ENCODE assay signal across 18 cellular contexts in the genomic region with DNA sequence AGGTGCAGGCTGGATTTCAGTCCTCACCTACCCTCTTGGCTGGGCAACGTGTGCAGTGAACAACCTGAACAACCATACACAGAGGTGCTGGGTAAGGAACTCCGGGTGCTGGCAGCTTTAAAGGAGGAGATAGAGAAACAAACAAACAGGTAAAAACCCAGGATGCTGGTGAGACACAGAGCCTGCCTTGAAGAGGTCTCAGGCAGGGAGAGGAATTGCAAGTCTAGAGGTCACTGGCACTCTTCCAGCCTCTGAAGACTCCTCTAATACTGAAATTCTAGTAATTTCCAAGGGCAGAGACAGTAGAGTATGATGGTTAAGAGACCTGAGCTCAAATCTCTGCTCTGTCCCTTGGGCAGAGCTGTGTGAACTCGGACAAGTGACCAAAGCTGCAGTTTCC.
A peak's percentile ranks its signal among the peaks of the same experiment; 100 is the strongest.
DNase-seq lines count a peak whose midpoint lies in the region; ATAC-seq, FAIRE-seq and TF ChIP-seq lines count a peak whose summit lies in the region.
"Had no signal": no experiment of that assay in that cellular context is flagged by ENCODE, and none has a peak within 500 bp of the region (broad histone marks: within the 10 kb centered on the region; RNA-seq: fewer than 3 reads in every experiment).

No MANE protein-coding gene starts in this region.

- H4K20me1 ChIP-seq in BLaER1: no peaks in the 10 kb centered on the region
- peaks cover 10% of the 10 kb centered on the region; the same call in 1 of the 2 replicates for H4K20me1 ChIP-seq in K562 (replicated peaks; ENCODE audit: control insufficient read depth, insufficient read depth, low read length)

- H3K9ac ChIP-seq in BLaER1 (no peak overlapping the region), K562 (ENCODE audit: insufficient read depth in 1 of 2, low read depth in 2 of 2, low read length in 2 of 2) (no peak overlapping the region)

- no peaks in the 10 kb centered on the region for H3K9me3 Mint-ChIP-seq in HFFc6
- H3K9me3 Mint-ChIP-seq: activated CD8-positive, alpha-beta T cell treated with anti-CD3 and anti-CD28 coated beads for 36 hours had no signal

- H3K4me2 ChIP-seq in BLaER1: peak overlapping the region; percentile 3; the same call in 1 of the 2 replicates
- H3K4me2 ChIP-seq in K562 (ENCODE audit: insufficient read depth, low read length): no peak overlapping the region

- peak; percentile 13 for DNase-seq in HFFc6
- no peak for DNase-seq in K562 (ENCODE audit: extremely low read depth in 1 of 4, low spot score in 3 of 4)
- DNase-seq in kidney tubule cell (ENCODE audit: low spot score): peak; percentile 57
- DNase-seq in OCI-M2 (lab: John Stamatoyannopoulos, UW; ENCODE audit: unreplicated experiment): no peak
- DNase-seq in MV-4-11 (lab: John Stamatoyannopoulos, UW): no peak
- no peak for DNase-seq in superior temporal gyrus (ENCODE audit: extremely low spot score)
- DNase-seq in psoas muscle: no peak
- DNase-seq: activated CD8-positive, alpha-beta T cell treated with anti-CD3 and anti-CD28 coated beads for 36 hours; COR-L47; effector CD8-positive, alpha-beta T cell; left ventricle myocardium superior; NCI-H1092; ovary; stimulated activated CD4-positive, alpha-beta T cell treated with anti-CD3 and anti-CD28 coated beads, Interleukin-2, amount 100 ng/mL, for 48 hours had no signal

- no peak for FAIRE-seq in K562 (lab: Jason Lieb, UNC)
- FAIRE-seq: H54 had no signal

- H3K36me3 Mint-ChIP-seq in HFFc6 (ENCODE audit: low read depth): no peaks in the 10 kb centered on the region; the same call in 1 of the 2 replicates

- in situ Hi-C loops in K562 (cut with MboI): no loop called here

- BruUV-seq in K562 (replicated peaks; lab: Mats Ljungman, UMichigan): no TSS peak

- no peaks in the 10 kb centered on the region for H3K9me1 ChIP-seq in K562 (ENCODE audit: control insufficient read depth, insufficient read depth, low read length)

- H3K4me3 ChIP-seq in BLaER1 (no peak overlapping the region), K562 (no peak overlapping the region), psoas muscle (no peak overlapping the region)
- H3K4me3 ChIP-seq: cardiac muscle cell, ovary had no signal

- CTCF ChIA-PET in K562 (lab: Yijun Ruan, JAX; ENCODE audit: low intra/inter-chr PET ratio): no interaction called here

- no peak for TF ChIP-seq EP300 in K562 (IDR thresholded peaks at IDR 0.05; ENCODE audit: low read length)

- peaks cover 27% of the 10 kb centered on the region for H3K27me3 Mint-ChIP-seq in HFFc6 (ENCODE audit: insufficient read depth)
- H3K27me3 Mint-ChIP-seq: activated CD8-positive, alpha-beta T cell treated with anti-CD3 and anti-CD28 coated beads for 36 hours had no signal

- H3K4me1 ChIP-seq in BLaER1: peaks cover 14% of the 10 kb centered on the region; the same call in 1 of the 2 replicates
- H3K4me1 ChIP-seq in K562 (replicated peaks in 1 of 2; ENCODE audit: control insufficient read depth in 2 of 2, insufficient read depth in 2 of 2, low read length in 2 of 2): peaks cover 0 to 4% of the 10 kb centered on the region in 2 experiments; a peak in 1 of 5 replicates
- H3K4me1 ChIP-seq in psoas muscle: no peaks in the 10 kb centered on the region

- H3K9me3 ChIP-seq in BLaER1 (no peaks in the 10 kb centered on the region), K562 (replicated peaks; ENCODE audit: control insufficient read depth, insufficient read depth, low read depth, low read length) (no peaks in the 10 kb centered on the region), psoas muscle (no peaks in the 10 kb centered on the region)
- H3K9me3 ChIP-seq: ovary had no signal

- intact Hi-C loops in K562 (cut with micrococcal nuclease): no loop called here
- intact Hi-C loops in psoas muscle (cut with DNase I): no loop called here

- H3K79me2 ChIP-seq in K562 (ENCODE audit: control insufficient read depth, insufficient read depth, low read length): no peaks in the 10 kb centered on the region

- TF ChIP-seq CTCF in HFFc6 (IDR thresholded peaks at IDR 0.05) (no peak), K562 (IDR thresholded peaks at IDR 0.05 in 2 of 3, conservative IDR thresholded peaks at IDR 0.05 in 1 of 3; ENCODE audit: insufficient read depth in 2 of 3, low read depth in 1 of 3, low read length in 3 of 3) (no peak), psoas muscle (IDR thresholded peaks at IDR 0.05) (no peak)

- H3K4me1 Mint-ChIP-seq in HFFc6 (ENCODE audit: low read depth): peaks cover 15% of the 10 kb centered on the region

- POLR2A ChIA-PET in K562 (lab: Yijun Ruan, JAX): interaction anchor here (0.6 to 0.7 kb wide), 2 partner anchors 364 to 1699 kb away, joined by 3 read pairs; no protein-coding TSS in a partner anchor

- H3K27ac ChIP-seq in BLaER1 (no peak overlapping the region), K562 (ENCODE audit: extremely low read depth, low read depth, low read length) (no peak overlapping the region), psoas muscle (no peak overlapping the region)
- H3K27ac ChIP-seq: cardiac muscle cell, HL-60, ovary had no signal

- ATAC-seq in K562 (peak; percentile 23; the same call in 1 of the 3 replicates), psoas muscle (no peak)
- ATAC-seq: activated CD8-positive, alpha-beta T cell treated with anti-CD3 and anti-CD28 coated beads for 36 hours; left ventricle myocardium superior had no signal

- H3K27ac Mint-ChIP-seq in HFFc6: no peak overlapping the region
- H3K27ac Mint-ChIP-seq: activated CD8-positive, alpha-beta T cell treated with anti-CD3 and anti-CD28 coated beads for 36 hours had no signal

- WGBS in K562 (ENCODE audit: insufficient coverage, low coverage, missing lambda C conversion rate): 0% methylated on average over 3 of the region's 3 CpGs
- 82 to 86% (median 85%) methylated on average over 3 of the region's 3 CpGs for WGBS in psoas muscle, 3 donors

- no peak overlapping the region for H3K4me3 Mint-ChIP-seq in HFFc6
- H3K4me3 Mint-ChIP-seq: activated CD8-positive, alpha-beta T cell treated with anti-CD3 and anti-CD28 coated beads for 36 hours had no signal

- H3K36me3 ChIP-seq in BLaER1 (no peaks in the 10 kb centered on the region), K562 (ENCODE audit: control insufficient read depth, insufficient read depth, low read length) (no peaks in the 10 kb centered on the region), psoas muscle (ENCODE audit: insufficient read depth in 1 of 2, low read depth in 1 of 2) (no peaks in the 10 kb centered on the region)
- H3K36me3 ChIP-seq: cardiac muscle cell, ovary had no signal

- no peaks in the 10 kb centered on the region for H3K27me3 ChIP-seq in BLaER1
- H3K27me3 ChIP-seq in K562 (ENCODE audit: control insufficient read depth in 2 of 2, insufficient read depth in 2 of 2, low read length in 2 of 2): peaks cover 38 to 93% of the 10 kb centered on the region in 2 experiments
- peaks cover 0 to 2% (median 0%) of the 10 kb centered on the region in 3 donors for H3K27me3 ChIP-seq in psoas muscle (ENCODE audit: insufficient read depth in 3 of 3, low read length in 2 of 3)
- H3K27me3 ChIP-seq: cardiac muscle cell, ovary had no signal

- no peak for TF ChIP-seq POLR2A in K562 (conservative IDR thresholded peaks at IDR 0.05)

- no peak overlapping the region for H2AFZ ChIP-seq in K562 (ENCODE audit: low read depth, low read length)

- TF ChIP-seq RAD21 in K562 (CRISPR knock-in tag; conservative IDR thresholded peaks at IDR 0.05 in 1 of 2, IDR thresholded peaks at IDR 0.05 in 1 of 2): no peak

TF ChIP-seq in K562, 482 proteins besides CTCF, POLR2A, EP300 and RAD21:
- TF ChIP-seq, protein P1, sequence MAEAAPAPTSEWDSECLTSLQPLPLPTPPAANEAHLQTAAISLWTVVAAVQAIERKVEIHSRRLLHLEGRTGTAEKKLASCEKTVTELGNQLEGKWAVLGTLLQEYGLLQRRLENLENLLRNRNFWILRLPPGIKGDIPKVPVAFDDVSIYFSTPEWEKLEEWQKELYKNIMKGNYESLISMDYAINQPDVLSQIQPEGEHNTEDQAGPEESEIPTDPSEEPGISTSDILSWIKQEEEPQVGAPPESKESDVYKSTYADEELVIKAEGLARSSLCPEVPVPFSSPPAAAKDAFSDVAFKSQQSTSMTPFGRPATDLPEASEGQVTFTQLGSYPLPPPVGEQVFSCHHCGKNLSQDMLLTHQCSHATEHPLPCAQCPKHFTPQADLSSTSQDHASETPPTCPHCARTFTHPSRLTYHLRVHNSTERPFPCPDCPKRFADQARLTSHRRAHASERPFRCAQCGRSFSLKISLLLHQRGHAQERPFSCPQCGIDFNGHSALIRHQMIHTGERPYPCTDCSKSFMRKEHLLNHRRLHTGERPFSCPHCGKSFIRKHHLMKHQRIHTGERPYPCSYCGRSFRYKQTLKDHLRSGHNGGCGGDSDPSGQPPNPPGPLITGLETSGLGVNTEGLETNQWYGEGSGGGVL (CRISPR knock-in tag; IDR thresholded peaks at IDR 0.05): no peak
- TF ChIP-seq PURB (CRISPR knock-in tag; IDR thresholded peaks at IDR 0.05; ENCODE audit: low read depth) (no peak), JUNB (CRISPR knock-in tag; conservative IDR thresholded peaks at IDR 0.05) (no peak), POU5F1 (IDR thresholded peaks at IDR 0.05; ENCODE audit: borderline replicate concordance, low read depth, low read length, partially characterized antibody) (no peak), NFIC (IDR thresholded peaks at IDR 0.05) (0 out of 2 replicates have a peak, but pooled peaks have one; percentile 10)
TF ChIP-seq in K562: peak in this region for 1.

Comparison
In these comparisons a context has a peak if more than half of its experiments do, and no peak if none do; other contexts are left out.
1. DNase-seq: peak in HFFc6 (single experiment) and kidney tubule cell (single experiment); none in K562 (0 of 4), OCI-M2 (single experiment), MV-4-11 (single experiment), superior temporal gyrus (single experiment) and psoas muscle (0 of 2).